ENCODE assay signal across 1 cellular context in the genomic region with DNA sequence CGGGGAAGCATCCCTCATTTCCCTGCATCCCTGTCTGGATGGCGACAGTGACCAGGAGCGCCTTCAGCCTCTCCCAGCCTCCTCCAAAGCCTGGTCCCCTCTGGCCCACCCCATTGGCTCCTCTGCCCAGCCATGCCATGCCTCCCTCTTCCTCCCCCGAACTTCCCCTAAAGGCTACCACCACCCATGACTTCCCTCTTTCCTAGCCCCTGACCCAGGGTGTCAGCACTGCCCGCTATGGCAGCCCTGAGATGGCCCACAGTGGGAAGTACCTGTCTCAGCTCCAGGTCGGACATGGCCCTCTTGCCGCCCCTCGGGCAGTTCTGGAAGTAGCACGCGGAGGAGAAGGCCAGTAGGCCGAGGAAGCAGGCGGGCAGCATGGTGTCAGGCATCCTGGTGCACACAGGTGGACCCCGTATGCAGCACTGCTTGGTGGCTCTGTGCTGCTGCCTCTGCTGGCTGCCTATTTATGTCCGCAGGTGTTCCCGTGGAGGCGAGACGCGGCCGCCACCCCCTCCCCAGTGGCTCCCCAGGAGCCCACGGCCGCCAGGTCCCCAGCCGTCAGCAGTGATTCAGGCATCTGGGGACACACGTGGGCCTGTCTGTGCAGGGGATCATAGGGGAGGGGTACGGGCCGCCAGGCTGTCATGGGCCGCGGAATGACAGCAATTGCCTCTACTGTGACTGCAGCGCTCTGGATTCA.
TF ChIP-seq lines count a peak whose summit lies in the region.

A gene with protein sequence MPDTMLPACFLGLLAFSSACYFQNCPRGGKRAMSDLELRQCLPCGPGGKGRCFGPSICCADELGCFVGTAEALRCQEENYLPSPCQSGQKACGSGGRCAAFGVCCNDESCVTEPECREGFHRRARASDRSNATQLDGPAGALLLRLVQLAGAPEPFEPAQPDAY (minus strand): TSS at position 442 of the 703 bp plus-strand sequence. CDS start 50 bp downstream, at position 392.

TF ChIP-seq in GM23338, 12 proteins besides CTCF, POLR2A, EP300 and RAD21 (continued from another document):
- TF ChIP-seq, protein P1, sequence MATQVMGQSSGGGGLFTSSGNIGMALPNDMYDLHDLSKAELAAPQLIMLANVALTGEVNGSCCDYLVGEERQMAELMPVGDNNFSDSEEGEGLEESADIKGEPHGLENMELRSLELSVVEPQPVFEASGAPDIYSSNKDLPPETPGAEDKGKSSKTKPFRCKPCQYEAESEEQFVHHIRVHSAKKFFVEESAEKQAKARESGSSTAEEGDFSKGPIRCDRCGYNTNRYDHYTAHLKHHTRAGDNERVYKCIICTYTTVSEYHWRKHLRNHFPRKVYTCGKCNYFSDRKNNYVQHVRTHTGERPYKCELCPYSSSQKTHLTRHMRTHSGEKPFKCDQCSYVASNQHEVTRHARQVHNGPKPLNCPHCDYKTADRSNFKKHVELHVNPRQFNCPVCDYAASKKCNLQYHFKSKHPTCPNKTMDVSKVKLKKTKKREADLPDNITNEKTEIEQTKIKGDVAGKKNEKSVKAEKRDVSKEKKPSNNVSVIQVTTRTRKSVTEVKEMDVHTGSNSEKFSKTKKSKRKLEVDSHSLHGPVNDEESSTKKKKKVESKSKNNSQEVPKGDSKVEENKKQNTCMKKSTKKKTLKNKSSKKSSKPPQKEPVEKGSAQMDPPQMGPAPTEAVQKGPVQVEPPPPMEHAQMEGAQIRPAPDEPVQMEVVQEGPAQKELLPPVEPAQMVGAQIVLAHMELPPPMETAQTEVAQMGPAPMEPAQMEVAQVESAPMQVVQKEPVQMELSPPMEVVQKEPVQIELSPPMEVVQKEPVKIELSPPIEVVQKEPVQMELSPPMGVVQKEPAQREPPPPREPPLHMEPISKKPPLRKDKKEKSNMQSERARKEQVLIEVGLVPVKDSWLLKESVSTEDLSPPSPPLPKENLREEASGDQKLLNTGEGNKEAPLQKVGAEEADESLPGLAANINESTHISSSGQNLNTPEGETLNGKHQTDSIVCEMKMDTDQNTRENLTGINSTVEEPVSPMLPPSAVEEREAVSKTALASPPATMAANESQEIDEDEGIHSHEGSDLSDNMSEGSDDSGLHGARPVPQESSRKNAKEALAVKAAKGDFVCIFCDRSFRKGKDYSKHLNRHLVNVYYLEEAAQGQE (IDR thresholded peaks at IDR 0.05; ENCODE audit: unreplicated experiment) = no peak
- TF ChIP-seq CREB1 (CRISPR knock-in tag; IDR thresholded peaks at IDR 0.05; ENCODE audit: low read depth) (no peak), JUNB (IDR thresholded peaks at IDR 0.05; ENCODE audit: unreplicated experiment) (no peak), STAT1 (IDR thresholded peaks at IDR 0.05; ENCODE audit: unreplicated experiment) (no peak)
- TF ChIP-seq, protein P2, sequence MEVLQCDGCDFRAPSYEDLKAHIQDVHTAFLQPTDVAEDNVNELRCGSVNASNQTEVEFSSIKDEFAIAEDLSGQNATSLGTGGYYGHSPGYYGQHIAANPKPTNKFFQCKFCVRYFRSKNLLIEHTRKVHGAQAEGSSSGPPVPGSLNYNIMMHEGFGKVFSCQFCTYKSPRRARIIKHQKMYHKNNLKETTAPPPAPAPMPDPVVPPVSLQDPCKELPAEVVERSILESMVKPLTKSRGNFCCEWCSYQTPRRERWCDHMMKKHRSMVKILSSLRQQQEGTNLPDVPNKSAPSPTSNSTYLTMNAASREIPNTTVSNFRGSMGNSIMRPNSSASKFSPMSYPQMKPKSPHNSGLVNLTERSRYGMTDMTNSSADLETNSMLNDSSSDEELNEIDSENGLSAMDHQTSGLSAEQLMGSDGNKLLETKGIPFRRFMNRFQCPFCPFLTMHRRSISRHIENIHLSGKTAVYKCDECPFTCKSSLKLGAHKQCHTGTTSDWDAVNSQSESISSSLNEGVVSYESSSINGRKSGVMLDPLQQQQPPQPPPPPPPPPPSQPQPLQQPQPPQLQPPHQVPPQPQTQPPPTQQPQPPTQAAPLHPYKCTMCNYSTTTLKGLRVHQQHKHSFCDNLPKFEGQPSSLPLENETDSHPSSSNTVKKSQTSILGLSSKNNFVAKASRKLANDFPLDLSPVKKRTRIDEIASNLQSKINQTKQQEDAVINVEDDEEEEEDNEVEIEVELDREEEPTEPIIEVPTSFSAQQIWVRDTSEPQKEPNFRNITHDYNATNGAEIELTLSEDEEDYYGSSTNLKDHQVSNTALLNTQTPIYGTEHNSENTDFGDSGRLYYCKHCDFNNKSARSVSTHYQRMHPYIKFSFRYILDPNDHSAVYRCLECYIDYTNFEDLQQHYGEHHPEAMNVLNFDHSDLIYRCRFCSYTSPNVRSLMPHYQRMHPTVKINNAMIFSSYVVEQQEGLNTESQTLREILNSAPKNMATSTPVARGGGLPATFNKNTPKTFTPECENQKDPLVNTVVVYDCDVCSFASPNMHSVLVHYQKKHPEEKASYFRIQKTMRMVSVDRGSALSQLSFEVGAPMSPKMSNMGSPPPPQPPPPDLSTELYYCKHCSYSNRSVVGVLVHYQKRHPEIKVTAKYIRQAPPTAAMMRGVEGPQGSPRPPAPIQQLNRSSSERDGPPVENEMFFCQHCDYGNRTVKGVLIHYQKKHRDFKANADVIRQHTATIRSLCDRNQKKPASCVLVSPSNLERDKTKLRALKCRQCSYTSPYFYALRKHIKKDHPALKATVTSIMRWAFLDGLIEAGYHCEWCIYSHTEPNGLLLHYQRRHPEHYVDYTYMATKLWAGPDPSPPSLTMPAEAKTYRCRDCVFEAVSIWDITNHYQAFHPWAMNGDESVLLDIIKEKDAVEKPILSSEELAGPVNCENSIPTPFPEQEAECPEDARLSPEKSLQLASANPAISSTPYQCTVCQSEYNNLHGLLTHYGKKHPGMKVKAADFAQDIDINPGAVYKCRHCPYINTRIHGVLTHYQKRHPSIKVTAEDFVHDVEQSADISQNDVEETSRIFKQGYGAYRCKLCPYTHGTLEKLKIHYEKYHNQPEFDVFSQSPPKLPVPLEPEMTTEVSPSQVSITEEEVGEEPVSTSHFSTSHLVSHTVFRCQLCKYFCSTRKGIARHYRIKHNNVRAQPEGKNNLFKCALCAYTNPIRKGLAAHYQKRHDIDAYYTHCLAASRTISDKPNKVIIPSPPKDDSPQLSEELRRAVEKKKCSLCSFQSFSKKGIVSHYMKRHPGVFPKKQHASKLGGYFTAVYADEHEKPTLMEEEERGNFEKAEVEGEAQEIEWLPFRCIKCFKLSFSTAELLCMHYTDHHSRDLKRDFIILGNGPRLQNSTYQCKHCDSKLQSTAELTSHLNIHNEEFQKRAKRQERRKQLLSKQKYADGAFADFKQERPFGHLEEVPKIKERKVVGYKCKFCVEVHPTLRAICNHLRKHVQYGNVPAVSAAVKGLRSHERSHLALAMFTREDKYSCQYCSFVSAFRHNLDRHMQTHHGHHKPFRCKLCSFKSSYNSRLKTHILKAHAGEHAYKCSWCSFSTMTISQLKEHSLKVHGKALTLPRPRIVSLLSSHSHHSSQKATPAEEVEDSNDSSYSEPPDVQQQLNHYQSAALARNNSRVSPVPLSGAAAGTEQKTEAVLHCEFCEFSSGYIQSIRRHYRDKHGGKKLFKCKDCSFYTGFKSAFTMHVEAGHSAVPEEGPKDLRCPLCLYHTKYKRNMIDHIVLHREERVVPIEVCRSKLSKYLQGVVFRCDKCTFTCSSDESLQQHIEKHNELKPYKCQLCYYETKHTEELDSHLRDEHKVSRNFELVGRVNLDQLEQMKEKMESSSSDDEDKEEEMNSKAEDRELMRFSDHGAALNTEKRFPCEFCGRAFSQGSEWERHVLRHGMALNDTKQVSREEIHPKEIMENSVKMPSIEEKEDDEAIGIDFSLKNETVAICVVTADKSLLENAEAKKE (CRISPR knock-in tag; IDR thresholded peaks at IDR 0.05) = no peak
